Comparison of ENCODE assay signal across 18 cellular contexts in genomic region chr2:41482659-41483058, GRCh38.
A peak's percentile ranks its signal among the peaks of the same experiment; 100 is the strongest.
DNase-seq lines count a peak whose midpoint lies in the region; FAIRE-seq and TF ChIP-seq lines count a peak whose summit lies in the region.
"Had no signal": no experiment of that assay in that cellular context is flagged by ENCODE, and none has a peak within 500 bp of the region (broad histone marks: within the 10 kb centered on the region; RNA-seq: fewer than 3 reads in every experiment).

No MANE protein-coding gene starts in this region.

- H3K4me3 ChIP-seq in left ventricle myocardium inferior, result no peak overlapping the region
- H3K4me3 ChIP-seq in parathyroid adenoma (ENCODE audit: low read depth, low read length), result no peak overlapping the region
- no peak overlapping the region for H3K4me3 ChIP-seq in sigmoid colon
- H3K4me3 ChIP-seq: GM23248, HAP-1 had no signal

- H3K27ac ChIP-seq in left ventricle myocardium inferior (replicated peaks) (peak overlapping the region; percentile 55), VCaP (peak overlapping the region; percentile 62), parathyroid adenoma (no peak overlapping the region), sigmoid colon (no peak overlapping the region)
- H3K27ac ChIP-seq: GM23248 had no signal

- H3K27me3 ChIP-seq in left ventricle myocardium inferior (ENCODE audit: low read depth) (no peaks in the 10 kb centered on the region), parathyroid adenoma (ENCODE audit: control insufficient read depth, insufficient read depth, low read length) (no peaks in the 10 kb centered on the region), sigmoid colon (no peaks in the 10 kb centered on the region)
- H3K27me3 ChIP-seq: BE2C had no signal

- H3K36me3 ChIP-seq in left ventricle myocardium inferior (no peaks in the 10 kb centered on the region), parathyroid adenoma (ENCODE audit: control insufficient read depth, insufficient read depth, low read length) (no peaks in the 10 kb centered on the region), sigmoid colon (no peaks in the 10 kb centered on the region)
- H3K36me3 ChIP-seq: BE2C, HAP-1 had no signal

- no peak overlapping the region for H3K4me2 ChIP-seq in parathyroid adenoma (ENCODE audit: low read length)

- WGBS in sigmoid colon, 2 donors, result 83 to 88% methylated on average over 4 of the region's 4 CpGs

- intact Hi-C loops in left ventricle myocardium inferior (cut with micrococcal nuclease) (no loop called here), cardiac septum (cut with DNase I) (no loop called here), sigmoid colon (cut with DNase I) (no loop called here)

- H3K79me2 ChIP-seq in parathyroid adenoma, result no peaks in the 10 kb centered on the region

- FAIRE-seq in GM19239 (lab: Jason Lieb, UNC), result no peak
- FAIRE-seq: A204.1, D721Med, G401.6, GM12891 had no signal

- DNase-seq in left ventricle myocardium inferior (no peak), cardiac septum (ENCODE audit: low spot score) (no peak), GM19239 (ENCODE audit: insufficient read length, low spot score) (no peak), sigmoid colon (no peak)
- DNase-seq: ACHN; BE2C; C1 segment of cervical spinal cord; Caco-2; CD4-positive, CD25-positive, alpha-beta regulatory T cell; CD8-positive, alpha-beta memory T cell; GM23248 had no signal

- H3K9ac ChIP-seq in parathyroid adenoma, result no peak overlapping the region
- H3K9ac ChIP-seq: GM23248 had no signal

- H2AFZ ChIP-seq in parathyroid adenoma, result peak overlapping the region; percentile 23
- H2AFZ ChIP-seq: GM23248 had no signal

- TF ChIP-seq POLR2A in sigmoid colon (IDR thresholded peaks at IDR 0.05), result no peak

- no peak for TF ChIP-seq CTCF in left ventricle myocardium inferior (IDR thresholded peaks at IDR 0.05; ENCODE audit: borderline replicate concordance)
- TF ChIP-seq CTCF in VCaP (conservative IDR thresholded peaks at IDR 0.05), result no peak
- no peak for TF ChIP-seq CTCF in parathyroid adenoma (IDR thresholded peaks at IDR 0.05)
- no peak for TF ChIP-seq CTCF in sigmoid colon (IDR thresholded peaks at IDR 0.05)

- H3K9me3 ChIP-seq in left ventricle myocardium inferior (replicated peaks) (no peaks in the 10 kb centered on the region), parathyroid adenoma (ENCODE audit: control insufficient read depth, low read length) (no peaks in the 10 kb centered on the region), sigmoid colon (no peaks in the 10 kb centered on the region)
- H3K9me3 ChIP-seq: BE2C, Caco-2, HAP-1 had no signal

- TF ChIP-seq EP300 in sigmoid colon (IDR thresholded peaks at IDR 0.05), result no peak

- H3K4me1 ChIP-seq in left ventricle myocardium inferior (peaks cover 17% of the 10 kb centered on the region), parathyroid adenoma (no peaks in the 10 kb centered on the region), sigmoid colon (peaks cover 0 to 10% (median 2%) of the 10 kb centered on the region in 4 donors)
- H3K4me1 ChIP-seq: BE2C, Caco-2, HAP-1 had no signal

Comparison
In these comparisons a context has a peak if more than half of its experiments do, and no peak if none do; other contexts are left out.
1. H3K27ac ChIP-seq: peak in left ventricle myocardium inferior (single experiment) and VCaP (single experiment); none in parathyroid adenoma (single experiment) and sigmoid colon (0 of 4).